27 cellular contexts compared by ENCODE assay signal in the genomic region with DNA sequence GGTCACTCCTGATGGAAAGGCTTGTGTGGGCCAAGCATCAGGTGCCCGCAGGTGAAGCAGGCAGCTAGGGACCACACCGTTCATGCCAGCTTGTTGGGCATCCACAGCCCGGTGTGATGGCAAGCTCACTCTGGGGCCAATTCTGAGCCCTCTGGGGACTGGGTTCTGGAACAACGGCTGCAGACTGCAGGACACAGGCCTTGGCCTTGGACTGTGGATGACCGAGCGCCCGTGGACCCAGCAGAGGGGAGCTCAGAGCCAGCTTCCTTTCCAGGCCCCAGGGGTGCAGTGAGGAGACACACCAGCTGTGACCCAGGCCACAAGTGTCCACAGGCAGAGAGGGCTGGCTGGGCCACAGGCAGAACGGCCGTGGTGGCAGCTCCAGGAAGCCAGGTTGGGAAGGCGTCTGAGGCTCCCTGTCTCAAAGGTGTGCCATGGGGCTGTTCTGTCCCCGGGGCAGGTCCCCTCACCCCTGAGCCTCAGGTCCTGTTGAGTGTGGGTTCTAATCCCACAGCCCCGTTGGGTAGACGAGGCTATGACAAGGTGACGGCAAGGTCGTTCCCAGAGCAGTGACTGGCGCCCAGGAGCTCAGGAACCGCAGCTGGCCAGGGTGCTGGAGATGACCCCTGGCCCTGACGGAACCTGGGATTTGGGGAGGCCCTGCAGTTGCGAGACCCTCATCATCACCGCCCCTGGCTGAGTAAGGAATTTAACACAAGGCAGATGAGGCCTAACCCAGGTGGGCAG.
DNase-seq lines count a peak whose midpoint lies in the region; ATAC-seq and TF ChIP-seq lines count a peak whose summit lies in the region.
"Had no signal": no experiment of that assay in that cellular context is flagged by ENCODE, and none has a peak within 500 bp of the region (broad histone marks: within the 10 kb centered on the region; RNA-seq: fewer than 3 reads in every experiment).

No MANE protein-coding gene starts in this region.

- no peaks in the 10 kb centered on the region for H3K4me1 ChIP-seq in neuronal stem cell (ENCODE audit: control insufficient read depth in 2 of 2, insufficient read depth in 1 of 2, low read depth in 1 of 2, low read length in 2 of 2)
- H3K4me1 ChIP-seq in upper lobe of right lung = no peaks in the 10 kb centered on the region
- no peaks in the 10 kb centered on the region for H3K4me1 ChIP-seq in GM23338 (ENCODE audit: insufficient read depth)
- H3K4me1 ChIP-seq: body of pancreas, parathyroid adenoma had no signal

- CTCF ChIA-PET in activated naive CD4-positive, alpha-beta T cell treated with anti-CD3 and anti-CD28 coated beads, Interleukin-2, amount 10 ng/mL, durations not matched to agents 7 days and 5 days (lab: Charles Lee) = no interaction called here
- CTCF ChIA-PET in activated CD8-positive, alpha-beta T cell treated with anti-CD3 and anti-CD28 coated beads for 36 hours (lab: Charles Lee) = no interaction called here

- H2BK15ac ChIP-seq in neuronal stem cell (ENCODE audit: low read length) = no peak overlapping the region

- H3K9ac ChIP-seq in neuronal stem cell (ENCODE audit: low read depth, low read length, poor library complexity) = no peak overlapping the region
- H3K9ac ChIP-seq: parathyroid adenoma had no signal

- H3K27ac ChIP-seq in neuronal stem cell (replicated peaks; ENCODE audit: low read length) (no peak overlapping the region), upper lobe of right lung (no peak overlapping the region), GM23338 (ENCODE audit: low read depth) (no peak overlapping the region)
- H3K27ac ChIP-seq: body of pancreas, parathyroid adenoma, VCaP had no signal

- no peak overlapping the region for H4K91ac ChIP-seq in neuronal stem cell (ENCODE audit: low read depth, low read length, poor library complexity)

- peaks cover 4% of the 10 kb centered on the region for H3K79me1 ChIP-seq in neuronal stem cell (ENCODE audit: low read depth, low read length)

- ATAC-seq in upper lobe of right lung (no peak), GM23338 (no peak)
- no peak for ATAC-seq in activated CD8-positive, alpha-beta T cell treated with anti-CD3 and anti-CD28 coated beads for 36 hours
- ATAC-seq: body of pancreas; CD8-positive, alpha-beta T cell; K562; Panc1; stimulated activated naive CD8-positive, alpha-beta T cell treated with anti-CD3 and anti-CD28 coated beads, Interleukin-15, Interleukin-2, amounts not matched to agents 100 U/mL and 50 U/mL, for 24 hours had no signal

- no CpG with 5 or more reads among the region's 20 CpGs for WGBS in neuronal stem cell (ENCODE audit: extremely low coverage in 2 of 2, insufficient read length in 2 of 2, insufficient replicate concordance in 1 of 2), 2 donors

- no peaks in the 10 kb centered on the region for H3K27me3 Mint-ChIP-seq in activated naive CD4-positive, alpha-beta T cell treated with anti-CD3 and anti-CD28 coated beads, Interleukin-2, amount 10 ng/mL, durations not matched to agents 7 days and 5 days
- H3K27me3 Mint-ChIP-seq in activated T-helper 2 cell treated with anti-CD3 and anti-CD28 coated beads, Interferon-gamma antibody, Interleukin-2, Interleukin-4, amounts not matched to agents 10 μg/mL and 5 μg/mL and 100 μg/mL, durations not matched to agents 14 hours and 24 hours and 36 hours (ENCODE audit: low read depth) = no peaks in the 10 kb centered on the region
- peaks cover 5% of the 10 kb centered on the region for H3K27me3 Mint-ChIP-seq in GM23338 (ENCODE audit: insufficient read depth, low read depth, poor library complexity)
- no peaks in the 10 kb centered on the region for H3K27me3 Mint-ChIP-seq in activated CD8-positive, alpha-beta T cell treated with anti-CD3 and anti-CD28 coated beads for 36 hours

- no peak overlapping the region for H3K4me3 Mint-ChIP-seq in activated naive CD4-positive, alpha-beta T cell treated with anti-CD3 and anti-CD28 coated beads, Interleukin-2, amount 10 ng/mL, durations not matched to agents 7 days and 5 days
- H3K4me3 Mint-ChIP-seq in activated T-helper 2 cell treated with anti-CD3 and anti-CD28 coated beads, Interferon-gamma antibody, Interleukin-2, Interleukin-4, amounts not matched to agents 10 μg/mL and 5 μg/mL and 100 μg/mL, durations not matched to agents 14 hours and 24 hours and 36 hours (ENCODE audit: low read depth) = no peak overlapping the region
- no peak overlapping the region for H3K4me3 Mint-ChIP-seq in GM23338
- H3K4me3 Mint-ChIP-seq in activated CD8-positive, alpha-beta T cell treated with anti-CD3 and anti-CD28 coated beads for 36 hours = no peak overlapping the region
- H3K4me3 Mint-ChIP-seq: CD8-positive, alpha-beta T cell; nephron had no signal

- H4K20me1 ChIP-seq in GM23338 (replicated peaks; ENCODE audit: insufficient read depth) = no peaks in the 10 kb centered on the region

- H3K9me2 ChIP-seq in GM23338 (ENCODE audit: insufficient read depth) = no peaks in the 10 kb centered on the region

- TF ChIP-seq CTCF in upper lobe of right lung (IDR thresholded peaks at IDR 0.05) = no peak
- TF ChIP-seq CTCF in GM23338 (conservative IDR thresholded peaks at IDR 0.05; ENCODE audit: low read depth in 2 of 2) = no peak
- no peak for TF ChIP-seq CTCF in activated CD8-positive, alpha-beta T cell treated with anti-CD3 and anti-CD28 coated beads for 36 hours (IDR thresholded peaks at IDR 0.05)

- no peaks in the 10 kb centered on the region for H3K36me3 Mint-ChIP-seq in activated naive CD4-positive, alpha-beta T cell treated with anti-CD3 and anti-CD28 coated beads, Interleukin-2, amount 10 ng/mL, durations not matched to agents 7 days and 5 days
- H3K36me3 Mint-ChIP-seq in activated T-helper 2 cell treated with anti-CD3 and anti-CD28 coated beads, Interferon-gamma antibody, Interleukin-2, Interleukin-4, amounts not matched to agents 10 μg/mL and 5 μg/mL and 100 μg/mL, durations not matched to agents 14 hours and 24 hours and 36 hours (ENCODE audit: low read depth) = no peaks in the 10 kb centered on the region
- H3K36me3 Mint-ChIP-seq in GM23338 (ENCODE audit: low read depth) = no peaks in the 10 kb centered on the region; the same call in 2 of the 3 replicates
- no peaks in the 10 kb centered on the region for H3K36me3 Mint-ChIP-seq in activated CD8-positive, alpha-beta T cell treated with anti-CD3 and anti-CD28 coated beads for 36 hours (ENCODE audit: low read depth)
- H3K36me3 Mint-ChIP-seq: CD8-positive, alpha-beta T cell had no signal

- peak overlapping the region; percentile 17 for H3K18ac ChIP-seq in neuronal stem cell (ENCODE audit: low read length)

- H2AFZ ChIP-seq in neuronal stem cell (ENCODE audit: low read length) (no peak overlapping the region), GM23338 (no peak overlapping the region)
- H2AFZ ChIP-seq: parathyroid adenoma had no signal

- H3K4ac ChIP-seq in neuronal stem cell (ENCODE audit: low read length) = no peak overlapping the region

- no peaks in the 10 kb centered on the region for H3K9me3 Mint-ChIP-seq in activated naive CD4-positive, alpha-beta T cell treated with anti-CD3 and anti-CD28 coated beads, Interleukin-2, amount 10 ng/mL, durations not matched to agents 7 days and 5 days
- H3K9me3 Mint-ChIP-seq in activated T-helper 2 cell treated with anti-CD3 and anti-CD28 coated beads, Interferon-gamma antibody, Interleukin-2, Interleukin-4, amounts not matched to agents 10 μg/mL and 5 μg/mL and 100 μg/mL, durations not matched to agents 14 hours and 24 hours and 36 hours = no peaks in the 10 kb centered on the region
- no peaks in the 10 kb centered on the region for H3K9me3 Mint-ChIP-seq in GM23338
- H3K9me3 Mint-ChIP-seq in activated CD8-positive, alpha-beta T cell treated with anti-CD3 and anti-CD28 coated beads for 36 hours = no peaks in the 10 kb centered on the region
- H3K9me3 Mint-ChIP-seq: CD8-positive, alpha-beta T cell; nephron had no signal

- no peak overlapping the region for H3K23ac ChIP-seq in neuronal stem cell (ENCODE audit: low read depth, low read length, poor library complexity)

- H3K4me1 Mint-ChIP-seq in activated naive CD4-positive, alpha-beta T cell treated with anti-CD3 and anti-CD28 coated beads, Interleukin-2, amount 10 ng/mL, durations not matched to agents 7 days and 5 days = no peaks in the 10 kb centered on the region
- no peaks in the 10 kb centered on the region for H3K4me1 Mint-ChIP-seq in activated T-helper 2 cell treated with anti-CD3 and anti-CD28 coated beads, Interferon-gamma antibody, Interleukin-2, Interleukin-4, amounts not matched to agents 10 μg/mL and 5 μg/mL and 100 μg/mL, durations not matched to agents 14 hours and 24 hours and 36 hours (ENCODE audit: low read depth)
- H3K4me1 Mint-ChIP-seq in GM23338 = no peaks in the 10 kb centered on the region
- H3K4me1 Mint-ChIP-seq in activated CD8-positive, alpha-beta T cell treated with anti-CD3 and anti-CD28 coated beads for 36 hours (ENCODE audit: low read depth) = no peaks in the 10 kb centered on the region
- H3K4me1 Mint-ChIP-seq: nephron had no signal

- peak overlapping the region; percentile 63 for H2AK5ac ChIP-seq in neuronal stem cell (ENCODE audit: low read depth, low read length)

- H2BK120ac ChIP-seq in neuronal stem cell (ENCODE audit: low read depth, low read length) = no peak overlapping the region

- peak; percentile 16 for DNase-seq in activated naive CD4-positive, alpha-beta T cell treated with anti-CD3 and anti-CD28 coated beads, Interleukin-2, amount 10 ng/mL, durations not matched to agents 7 days and 5 days
- no peak for DNase-seq in activated naive CD4-positive, alpha-beta T cell (lab: John Stamatoyannopoulos, UW)
- peak; percentile 5 for DNase-seq in activated T-helper 2 cell treated with anti-CD3 and anti-CD28 coated beads, Interferon-gamma antibody, Interleukin-2, Interleukin-4, amounts not matched to agents 10 μg/mL and 5 μg/mL and 100 μg/mL, durations not matched to agents 14 hours and 24 hours and 36 hours (ENCODE audit: low spot score)
- no peak for DNase-seq in neuronal stem cell (ENCODE audit: low spot score)
- peak; percentile 44 for DNase-seq in upper lobe of right lung
- DNase-seq in GM23338 (ENCODE audit: low spot score) = no peak
- no peak for DNase-seq in activated CD8-positive, alpha-beta T cell treated with anti-CD3 and anti-CD28 coated beads for 36 hours
- DNase-seq in effector CD4-positive, alpha-beta T cell = no peak
- DNase-seq: activated T-cell treated with anti-CD3 and anti-CD28 coated beads for 4 hours; body of pancreas; cerebellar nuclear complex; glutamatergic neuron; HCEC 1CT; kidney; NCI-H1417; NCI-H2081; NCI-H226; SIG-M5; stimulated activated CD4-positive, alpha-beta T cell treated with anti-CD3 and anti-CD28 coated beads, Interleukin-15, amount 100 ng/mL, for 24 hours; stimulated activated naive CD8-positive, alpha-beta T cell treated with anti-CD3 and anti-CD28 coated beads, Interleukin-15, Interleukin-2, amounts not matched to agents 100 U/mL and 50 U/mL, for 24 hours; T-helper 9 cell had no signal

- no peak overlapping the region for H4K8ac ChIP-seq in neuronal stem cell (ENCODE audit: low read depth, low read length)

- POLR2A ChIA-PET in activated CD8-positive, alpha-beta T cell treated with anti-CD3 and anti-CD28 coated beads for 36 hours (lab: Charles Lee) = no interaction called here

- no peak overlapping the region for H2BK12ac ChIP-seq in neuronal stem cell (ENCODE audit: low read length)

- H3K14ac ChIP-seq in neuronal stem cell (ENCODE audit: low read length) = peak overlapping the region; percentile 82

- no peak overlapping the region for H3K4me2 ChIP-seq in neuronal stem cell (ENCODE audit: insufficient read depth, low read length, poor library complexity, severe bottlenecking)
- H3K4me2 ChIP-seq in GM23338 = no peak overlapping the region

- peak overlapping the region; percentile 39 for H2BK5ac ChIP-seq in neuronal stem cell (ENCODE audit: low read length)

- H3K9me3 ChIP-seq in neuronal stem cell (replicated peaks in 1 of 2; ENCODE audit: control insufficient read depth in 2 of 2, insufficient read depth in 1 of 2, low read depth in 1 of 2, low read length in 2 of 2) (no peaks in the 10 kb centered on the region), upper lobe of right lung (no peaks in the 10 kb centered on the region)
- H3K9me3 ChIP-seq: body of pancreas had no signal

- H3F3A ChIP-seq in GM23338 (replicated peaks; ENCODE audit: low read depth) = no peaks in the 10 kb centered on the region

- H3K27ac Mint-ChIP-seq in activated naive CD4-positive, alpha-beta T cell treated with anti-CD3 and anti-CD28 coated beads, Interleukin-2, amount 10 ng/mL, durations not matched to agents 7 days and 5 days = no peak overlapping the region
- H3K27ac Mint-ChIP-seq in activated T-helper 2 cell treated with anti-CD3 and anti-CD28 coated beads, Interferon-gamma antibody, Interleukin-2, Interleukin-4, amounts not matched to agents 10 μg/mL and 5 μg/mL and 100 μg/mL, durations not matched to agents 14 hours and 24 hours and 36 hours = no peak overlapping the region
- H3K27ac Mint-ChIP-seq in GM23338 = no peak overlapping the region
- H3K27ac Mint-ChIP-seq in activated CD8-positive, alpha-beta T cell treated with anti-CD3 and anti-CD28 coated beads for 36 hours = no peak overlapping the region
- H3K27ac Mint-ChIP-seq: CD8-positive, alpha-beta T cell; nephron had no signal

- peaks cover 0 to 2% of the 10 kb centered on the region in 2 donors for H3K36me3 ChIP-seq in neuronal stem cell (replicated peaks in 1 of 2; ENCODE audit: control insufficient read depth in 2 of 2, insufficient read depth in 2 of 2, low read length in 2 of 2)
- H3K36me3 ChIP-seq in upper lobe of right lung = no peaks in the 10 kb centered on the region
- H3K36me3 ChIP-seq in GM23338 (ENCODE audit: insufficient read depth) = no peaks in the 10 kb centered on the region; the same call in 1 of the 2 replicates

- H3K4me3 ChIP-seq in neuronal stem cell (ENCODE audit: low read length in 2 of 2) (no peak overlapping the region), upper lobe of right lung (no peak overlapping the region), GM23338 (no peak overlapping the region)
- H3K4me3 ChIP-seq: body of pancreas, K562 had no signal

- intact Hi-C loops in activated T-helper 2 cell treated with anti-CD3 and anti-CD28 coated beads, Interferon-gamma antibody, Interleukin-2, Interleukin-4, amounts not matched to agents 10 μg/mL and 5 μg/mL and 100 μg/mL, durations not matched to agents 14 hours and 24 hours and 36 hours (cut with micrococcal nuclease) = no loop called here
- intact Hi-C loops in upper lobe of right lung (cut with DNase I) = no loop called here
- intact Hi-C loops in activated CD8-positive, alpha-beta T cell treated with anti-CD3 and anti-CD28 coated beads for 36 hours (cut with micrococcal nuclease) = no loop called here

- H3K27me3 ChIP-seq in neuronal stem cell (ENCODE audit: control insufficient read depth in 3 of 3, insufficient read depth in 3 of 3, low read depth in 1 of 3, low read length in 3 of 3) (no peaks in the 10 kb centered on the region), upper lobe of right lung (no peaks in the 10 kb centered on the region), GM23338 (ENCODE audit: insufficient read depth) (no peaks in the 10 kb centered on the region)
- H3K27me3 ChIP-seq: body of pancreas had no signal

- H3K79me2 ChIP-seq in GM23338 (replicated peaks; ENCODE audit: insufficient read depth) = no peaks in the 10 kb centered on the region
- H3K79me2 ChIP-seq: parathyroid adenoma had no signal

Comparison
In these comparisons a context has a peak if more than half of its experiments do, and no peak if none do; other contexts are left out.
1. DNase-seq: peak in activated naive CD4-positive, alpha-beta T cell treated with anti-CD3 and anti-CD28 coated beads, Interleukin-2, amount 10 ng/mL, durations not matched to agents 7 days and 5 days (single experiment), activated T-helper 2 cell treated with anti-CD3 and anti-CD28 coated beads, Interferon-gamma antibody, Interleukin-2, Interleukin-4, amounts not matched to agents 10 μg/mL and 5 μg/mL and 100 μg/mL, durations not matched to agents 14 hours and 24 hours and 36 hours (single experiment) and upper lobe of right lung (single experiment); none in activated naive CD4-positive, alpha-beta T cell (0 of 4), neuronal stem cell (single experiment), GM23338 (single experiment), activated CD8-positive, alpha-beta T cell treated with anti-CD3 and anti-CD28 coated beads for 36 hours (single experiment) and effector CD4-positive, alpha-beta T cell (single experiment).